Comparison of ENCODE assay signal across 1 cellular context in the genomic region with DNA sequence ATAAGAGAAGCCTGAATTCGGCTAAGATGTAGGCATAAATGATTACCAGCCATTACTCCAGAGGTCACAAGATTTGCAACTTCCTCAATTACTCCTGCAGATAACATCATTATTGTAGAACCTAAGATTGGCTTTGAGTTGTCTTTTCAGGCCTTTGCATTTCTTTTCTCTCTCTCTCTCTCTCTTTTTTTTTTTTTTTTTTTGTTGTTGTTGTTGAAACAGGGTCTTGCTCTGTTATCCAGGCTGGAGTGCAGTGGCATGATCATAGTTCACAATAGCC.
TF ChIP-seq lines count a peak whose summit lies in the region.

No MANE protein-coding gene starts in this region.

TF ChIP-seq in GM12878, 131 proteins besides CTCF, POLR2A, EP300 and RAD21:
- 0 out of 2 replicates have a peak, but pooled peaks have one; percentile 1 for TF ChIP-seq NBN (IDR thresholded peaks at IDR 0.05)
